In the genomic region with DNA sequence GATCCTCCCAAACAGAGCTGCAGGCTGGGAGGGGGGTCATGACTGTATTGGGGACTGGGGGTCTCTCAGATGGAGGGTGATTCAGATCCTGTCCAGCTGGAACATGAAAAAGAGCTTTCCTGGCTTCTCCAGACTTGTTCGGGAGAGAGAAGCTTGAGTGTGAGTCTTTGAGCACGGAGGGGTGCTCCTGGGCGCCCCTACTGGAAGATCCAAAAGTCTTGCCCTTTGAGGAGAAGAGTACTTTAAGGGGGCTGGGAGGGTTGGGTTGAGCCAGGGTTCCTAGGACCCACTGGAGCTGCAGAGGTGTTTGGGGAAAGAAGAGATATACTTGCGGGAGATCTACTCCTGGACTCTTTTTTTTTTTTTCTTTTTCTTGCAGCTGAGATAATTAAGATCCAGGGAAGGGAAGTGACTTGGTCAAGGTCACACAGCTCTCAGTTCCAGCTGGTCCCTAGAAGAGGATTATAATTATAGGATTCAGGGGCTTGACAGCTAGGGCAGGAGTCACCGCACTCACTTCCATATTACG, we compare ENCODE assay signal across 1 cellular context.
TF ChIP-seq lines count a peak whose summit lies in the region.

No MANE protein-coding gene starts in this region.

TF ChIP-seq in SK-N-SH, 30 proteins besides CTCF, POLR2A, EP300 and RAD21 (continued from another document):
- TF ChIP-seq, protein P1, sequence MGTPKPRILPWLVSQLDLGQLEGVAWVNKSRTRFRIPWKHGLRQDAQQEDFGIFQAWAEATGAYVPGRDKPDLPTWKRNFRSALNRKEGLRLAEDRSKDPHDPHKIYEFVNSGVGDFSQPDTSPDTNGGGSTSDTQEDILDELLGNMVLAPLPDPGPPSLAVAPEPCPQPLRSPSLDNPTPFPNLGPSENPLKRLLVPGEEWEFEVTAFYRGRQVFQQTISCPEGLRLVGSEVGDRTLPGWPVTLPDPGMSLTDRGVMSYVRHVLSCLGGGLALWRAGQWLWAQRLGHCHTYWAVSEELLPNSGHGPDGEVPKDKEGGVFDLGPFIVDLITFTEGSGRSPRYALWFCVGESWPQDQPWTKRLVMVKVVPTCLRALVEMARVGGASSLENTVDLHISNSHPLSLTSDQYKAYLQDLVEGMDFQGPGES (IDR thresholded peaks at IDR 0.05; ENCODE audit: low read depth, low read length) = no peak
- no peak for TF ChIP-seq TAF1 (IDR thresholded peaks at IDR 0.05; ENCODE audit: borderline replicate concordance, low read depth, low read length)
- TF ChIP-seq, protein P2, sequence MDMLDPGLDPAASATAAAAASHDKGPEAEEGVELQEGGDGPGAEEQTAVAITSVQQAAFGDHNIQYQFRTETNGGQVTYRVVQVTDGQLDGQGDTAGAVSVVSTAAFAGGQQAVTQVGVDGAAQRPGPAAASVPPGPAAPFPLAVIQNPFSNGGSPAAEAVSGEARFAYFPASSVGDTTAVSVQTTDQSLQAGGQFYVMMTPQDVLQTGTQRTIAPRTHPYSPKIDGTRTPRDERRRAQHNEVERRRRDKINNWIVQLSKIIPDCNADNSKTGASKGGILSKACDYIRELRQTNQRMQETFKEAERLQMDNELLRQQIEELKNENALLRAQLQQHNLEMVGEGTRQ (IDR thresholded peaks at IDR 0.05; ENCODE audit: borderline replicate concordance, low read depth, low read length) = no peak
- TF ChIP-seq, protein P3, sequence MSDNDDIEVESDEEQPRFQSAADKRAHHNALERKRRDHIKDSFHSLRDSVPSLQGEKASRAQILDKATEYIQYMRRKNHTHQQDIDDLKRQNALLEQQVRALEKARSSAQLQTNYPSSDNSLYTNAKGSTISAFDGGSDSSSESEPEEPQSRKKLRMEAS (IDR thresholded peaks at IDR 0.05; ENCODE audit: low read depth) = 0 out of 2 replicates have a peak, but pooled peaks have one; percentile 30
- no peak; the same call in 1 of the 2 replicates for TF ChIP-seq TCF12 (IDR thresholded peaks at IDR 0.05)
- no peak for TF ChIP-seq POLR2AphosphoS5 (IDR thresholded peaks at IDR 0.05; ENCODE audit: low read depth, low read length)
- TF ChIP-seq GATA2 (CRISPR knock-in tag; IDR thresholded peaks at IDR 0.05) = no peak
- TF ChIP-seq ELF1 (IDR thresholded peaks at IDR 0.05) = no peak
